8 cellular contexts compared by ENCODE assay signal in genomic region chr17:80649672-80650338, GRCh38.
A peak's percentile ranks its signal among the peaks of the same experiment; 100 is the strongest.
DNase-seq lines count a peak whose midpoint lies in the region; ATAC-seq and TF ChIP-seq lines count a peak whose summit lies in the region.

No MANE protein-coding gene starts in this region.

- H2AFZ ChIP-seq in DND-41 (ENCODE audit: low read depth, low read length), result no peak overlapping the region

- H3K4me1 ChIP-seq in DND-41 (ENCODE audit: insufficient read depth, low read length) (peaks cover 50% of the 10 kb centered on the region), mucosa of rectum (ENCODE audit: control insufficient read depth in 2 of 2, insufficient read depth in 2 of 2, low read length in 2 of 2) (peaks cover 0 to 9% of the 10 kb centered on the region in 2 donors)

- TF ChIP-seq CTCF in DND-41 (IDR thresholded peaks at IDR 0.05; ENCODE audit: borderline replicate concordance, extremely low read depth, low read length, poor library complexity, severe bottlenecking) (peak; percentile 62), LNCAP (IDR thresholded peaks at IDR 0.05) (peak; percentile 47; the same call in 1 of the 2 replicates)

- H3K9ac ChIP-seq in DND-41 (ENCODE audit: low read depth, low read length), result no peak overlapping the region
- H3K9ac ChIP-seq in mucosa of rectum (ENCODE audit: low read depth in 1 of 2, low read length in 2 of 2), result peak overlapping the region in 1 of 2 donors; percentile 17

- POLR2A ChIA-PET in activated CD4-positive, alpha-beta T cell treated with anti-CD3 and anti-CD28 coated beads, Interleukin-2, amount 10 ng/mL, durations not matched to agents 7 days and 5 days (lab: Charles Lee), result no interaction called here

- peak overlapping the region; percentile 19; the same call in 1 of the 2 replicates for H3K4me2 ChIP-seq in DND-41 (ENCODE audit: insufficient read depth, low read length)

- ATAC-seq in DND-41 (ENCODE audit: insufficient read depth, low read depth), result peak; percentile 74
- no peak for ATAC-seq in HG03457 (IDR thresholded peaks at IDR 0.05; ENCODE audit: unreplicated experiment)
- no peak for ATAC-seq in GM21723 (IDR thresholded peaks at IDR 0.05; ENCODE audit: unreplicated experiment)

- H4K20me1 ChIP-seq in DND-41 (ENCODE audit: insufficient read depth, low read length), result peaks cover 22% of the 10 kb centered on the region; the same call in 1 of the 2 replicates

- H3K27ac ChIP-seq in DND-41 (ENCODE audit: low read length) (peak overlapping the region; percentile 40), mucosa of rectum (ENCODE audit: low read depth in 2 of 2, low read length in 2 of 2) (no peak overlapping the region)

- H3K9me3 ChIP-seq in DND-41 (ENCODE audit: insufficient read depth, low read length, severe bottlenecking), result peaks cover 3% of the 10 kb centered on the region
- no peaks in the 10 kb centered on the region for H3K9me3 ChIP-seq in mucosa of rectum (ENCODE audit: control insufficient read depth in 2 of 2, low read length in 2 of 2)

- peaks cover 70% of the 10 kb centered on the region for H3K36me3 Mint-ChIP-seq in activated CD4-positive, alpha-beta T cell treated with anti-CD3 and anti-CD28 coated beads, Interleukin-2, amount 10 ng/mL, durations not matched to agents 7 days and 5 days (ENCODE audit: low read depth)

- peaks cover 72% of the 10 kb centered on the region for H3K4me1 Mint-ChIP-seq in activated CD4-positive, alpha-beta T cell treated with anti-CD3 and anti-CD28 coated beads, Interleukin-2, amount 10 ng/mL, durations not matched to agents 7 days and 5 days

- DNase-seq in DND-41, result peak; percentile 53
- peak; percentile 59 for DNase-seq in activated CD4-positive, alpha-beta T cell treated with anti-CD3 and anti-CD28 coated beads, Interleukin-2, amount 10 ng/mL, durations not matched to agents 7 days and 5 days
- DNase-seq in effector CD4-positive, alpha-beta T cell, result peak; percentile 37
- DNase-seq in stimulated activated naive CD4-positive, alpha-beta T cell (lab: John Stamatoyannopoulos, UW), result peak in 5 of 6 experiments; percentile 24 to 53 (median 39)

- peak overlapping the region; percentile 95 for H3K27ac Mint-ChIP-seq in activated CD4-positive, alpha-beta T cell treated with anti-CD3 and anti-CD28 coated beads, Interleukin-2, amount 10 ng/mL, durations not matched to agents 7 days and 5 days

- H3K9me3 Mint-ChIP-seq in activated CD4-positive, alpha-beta T cell treated with anti-CD3 and anti-CD28 coated beads, Interleukin-2, amount 10 ng/mL, durations not matched to agents 7 days and 5 days, result peaks cover 23% of the 10 kb centered on the region

- H3K79me2 ChIP-seq in DND-41 (ENCODE audit: insufficient read depth, low read length), result peaks cover 96% of the 10 kb centered on the region

- no peaks in the 10 kb centered on the region for H3K27me3 Mint-ChIP-seq in activated CD4-positive, alpha-beta T cell treated with anti-CD3 and anti-CD28 coated beads, Interleukin-2, amount 10 ng/mL, durations not matched to agents 7 days and 5 days

- CTCF ChIA-PET in activated CD4-positive, alpha-beta T cell treated with anti-CD3 and anti-CD28 coated beads, Interleukin-2, amount 10 ng/mL, durations not matched to agents 7 days and 5 days (lab: Charles Lee), result interaction anchor here (1.0 to 1.7 kb wide), 7 partner anchors 8 to 33 kb away, joined by 3 to 10 read pairs (median 3); no protein-coding TSS in a partner anchor

- H3K4me3 ChIP-seq in DND-41 (ENCODE audit: low read depth in 1 of 2, low read length in 2 of 2) (no peak overlapping the region), mucosa of rectum (ENCODE audit: low read length in 2 of 2) (peak overlapping the region; percentile 13 to 14)

- H3K27me3 ChIP-seq in DND-41 (ENCODE audit: insufficient read depth, low read length, poor library complexity) (no peaks in the 10 kb centered on the region), mucosa of rectum (ENCODE audit: control insufficient read depth in 2 of 2, insufficient read depth in 2 of 2, low read length in 2 of 2) (no peaks in the 10 kb centered on the region)

- peaks cover 6% of the 10 kb centered on the region; the same call in 1 of the 2 replicates for H3K36me3 ChIP-seq in DND-41 (ENCODE audit: insufficient read depth, low read length)
- no peaks in the 10 kb centered on the region for H3K36me3 ChIP-seq in mucosa of rectum (ENCODE audit: control insufficient read depth in 2 of 2, insufficient read depth in 2 of 2, low read length in 2 of 2)

- H3K4me3 Mint-ChIP-seq in activated CD4-positive, alpha-beta T cell treated with anti-CD3 and anti-CD28 coated beads, Interleukin-2, amount 10 ng/mL, durations not matched to agents 7 days and 5 days, result peak overlapping the region; percentile 29

Comparison
In these comparisons a context has a peak if more than half of its experiments do, and no peak if none do; other contexts are left out.
1. H3K4me3 ChIP-seq: peak in mucosa of rectum (2 of 2); none in DND-41 (0 of 2).
2. Peak in every context shown above with its lines, with median percentiles within 50 percentile points of each other: DNase-seq.